17 cellular contexts compared by ENCODE assay signal in the genomic region with DNA sequence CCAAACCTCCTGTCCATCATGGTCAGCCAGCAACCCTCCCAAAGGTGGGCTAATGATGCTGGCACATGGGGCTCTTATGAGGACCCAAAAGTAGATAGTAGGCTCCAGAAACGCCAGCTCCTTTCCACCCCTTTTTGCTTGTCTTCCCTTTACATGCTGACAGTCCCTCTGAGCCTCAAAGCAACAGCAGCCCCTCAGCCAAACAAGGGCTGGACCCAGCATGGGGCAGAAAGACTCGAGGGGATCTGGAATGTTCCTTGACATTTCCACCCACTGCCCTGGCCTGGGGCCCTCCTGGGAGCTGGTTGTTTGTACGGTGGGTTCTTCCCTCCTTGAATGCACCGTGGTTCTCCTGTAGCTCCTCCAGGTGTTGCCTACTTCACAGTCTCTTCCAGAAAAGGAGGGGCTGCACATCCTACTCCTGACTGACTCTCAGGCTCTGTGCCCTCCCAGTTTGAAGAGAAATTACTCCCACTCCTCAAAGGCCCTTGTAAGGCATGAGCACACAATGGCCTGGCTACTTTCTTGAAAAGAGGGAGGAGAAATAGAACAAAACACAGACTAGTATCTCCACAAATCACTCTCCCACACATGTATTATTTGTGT. TPM values are rescaled to one million over a fixed set of nuclear protein-coding genes. Genes with fewer than 3 reads are reported as not detected.
DNase-seq lines count a peak whose midpoint lies in the region; ATAC-seq and TF ChIP-seq lines count a peak whose summit lies in the region.
"Had no signal": no experiment of that assay in that cellular context is flagged by ENCODE, and none has a peak within 500 bp of the region (broad histone marks: within the 10 kb centered on the region; RNA-seq: fewer than 3 reads in every experiment).

No MANE protein-coding gene starts in this region.

- no peak overlapping the region for H3K9ac ChIP-seq in mammary epithelial cell (ENCODE audit: insufficient read depth, low read length)
- H3K9ac ChIP-seq in neuronal stem cell (ENCODE audit: low read depth, low read length, poor library complexity), result no peak overlapping the region

- H3K27me3 ChIP-seq in mammary epithelial cell (ENCODE audit: insufficient read depth, low read length) (no peaks in the 10 kb centered on the region), hepatocyte (no peaks in the 10 kb centered on the region), neuronal stem cell (ENCODE audit: control insufficient read depth in 3 of 3, insufficient read depth in 3 of 3, low read depth in 1 of 3, low read length in 3 of 3) (peaks cover 0 to 8% (median 3%) of the 10 kb centered on the region in 3 experiments), SJCRH30 (no peaks in the 10 kb centered on the region)

- no peak for ATAC-seq in naive thymus-derived CD8-positive, alpha-beta T cell
- ATAC-seq: CD8-positive, alpha-beta T cell; GM23338 had no signal

- in situ Hi-C loops in mammary epithelial cell (cut with MboI; ENCODE audit: low sequenced_read_pairs in 2 of 2), result no loop called here

- CTCF ChIA-PET in mammary epithelial cell (lab: Charles Lee; ENCODE audit: low non-redundant PET), result no interaction called here
- CTCF ChIA-PET in MCF 10A (lab: Yijun Ruan, JAX), result no interaction called here

- no peak overlapping the region for H3K4me3 ChIP-seq in mammary epithelial cell (replicated peaks in 1 of 3; ENCODE audit: insufficient read depth in 1 of 3, low read depth in 2 of 3, low read length in 3 of 3)
- H3K4me3 ChIP-seq in hepatocyte, result no peak overlapping the region
- H3K4me3 ChIP-seq in neuronal stem cell (ENCODE audit: low read length in 2 of 2), result no peak overlapping the region
- no peak overlapping the region for H3K4me3 ChIP-seq in SJCRH30
- H3K4me3 ChIP-seq: GM23338 had no signal

- no peak overlapping the region for H2AK5ac ChIP-seq in neuronal stem cell (ENCODE audit: low read depth, low read length)

- no peak overlapping the region for H3K18ac ChIP-seq in neuronal stem cell (ENCODE audit: low read length)

- H3K9me3 Mint-ChIP-seq in MCF 10A (ENCODE audit: unreplicated experiment), result peaks cover 2% of the 10 kb centered on the region
- H3K9me3 Mint-ChIP-seq in naive thymus-derived CD8-positive, alpha-beta T cell, result peaks cover 0 to 10% (median 3%) of the 10 kb centered on the region in 9 donors
- H3K9me3 Mint-ChIP-seq: CD8-positive, alpha-beta T cell had no signal

- TF ChIP-seq CTCF in mammary epithelial cell (conservative IDR thresholded peaks at IDR 0.05 in 1 of 2, IDR thresholded peaks at IDR 0.05 in 1 of 2; ENCODE audit: extremely low read depth in 1 of 2, insufficient read depth in 1 of 2, low read depth in 1 of 2, low read length in 2 of 2) (no peak), MCF 10A (IDR thresholded peaks at IDR 0.05; ENCODE audit: unreplicated experiment) (no peak), hepatocyte (IDR thresholded peaks at IDR 0.05; ENCODE audit: poor library complexity) (no peak)

- no peak overlapping the region for H3K4ac ChIP-seq in neuronal stem cell (ENCODE audit: low read length)

- H3K9me2 ChIP-seq in hepatocyte (replicated peaks; ENCODE audit: insufficient read depth), result no peaks in the 10 kb centered on the region

- H4K20me1 ChIP-seq in mammary epithelial cell (ENCODE audit: insufficient read depth, low read length) (no peaks in the 10 kb centered on the region), hepatocyte (ENCODE audit: insufficient read depth, poor library complexity, severe bottlenecking) (no peaks in the 10 kb centered on the region)

- no peak overlapping the region for H3K23ac ChIP-seq in neuronal stem cell (ENCODE audit: low read depth, low read length, poor library complexity)

- peaks cover 2% of the 10 kb centered on the region for H3K79me1 ChIP-seq in neuronal stem cell (ENCODE audit: low read depth, low read length)

- no peak overlapping the region for H3K27ac Mint-ChIP-seq in MCF 10A (ENCODE audit: low read depth, unreplicated experiment)
- H3K27ac Mint-ChIP-seq in naive thymus-derived CD8-positive, alpha-beta T cell, result no peak overlapping the region
- H3K27ac Mint-ChIP-seq: CD14-positive monocyte; CD8-positive, alpha-beta T cell; GM23338 had no signal

- H2BK12ac ChIP-seq in neuronal stem cell (ENCODE audit: low read length), result no peak overlapping the region

- H3K79me2 ChIP-seq in mammary epithelial cell (ENCODE audit: insufficient read depth, low read length) (no peaks in the 10 kb centered on the region), hepatocyte (no peaks in the 10 kb centered on the region)

- no peak overlapping the region for H2BK5ac ChIP-seq in neuronal stem cell (ENCODE audit: low read length)

- BruUV-seq in mammary epithelial cell (replicated peaks; lab: Mats Ljungman, UMichigan), result no TSS peak
- BruUV-seq in MCF 10A (replicated peaks; lab: Mats Ljungman, UMichigan), result no TSS peak

- H3K9me3 ChIP-seq in mammary epithelial cell (replicated peaks; ENCODE audit: insufficient read depth, low read length) (no peaks in the 10 kb centered on the region), hepatocyte (ENCODE audit: low read depth) (no peaks in the 10 kb centered on the region), neuronal stem cell (replicated peaks in 1 of 2; ENCODE audit: control insufficient read depth in 2 of 2, insufficient read depth in 1 of 2, low read depth in 1 of 2, low read length in 2 of 2) (peaks cover 0 to 7% of the 10 kb centered on the region in 2 donors), SJCRH30 (replicated peaks) (peaks cover 6% of the 10 kb centered on the region; the same call in 1 of the 2 replicates)

- H2BK15ac ChIP-seq in neuronal stem cell (ENCODE audit: low read length), result no peak overlapping the region

- H4K8ac ChIP-seq in neuronal stem cell (ENCODE audit: low read depth, low read length), result no peak overlapping the region

- H2AFZ ChIP-seq in mammary epithelial cell (ENCODE audit: low read depth, low read length) (peak overlapping the region; percentile 40), hepatocyte (no peak overlapping the region), neuronal stem cell (ENCODE audit: low read length) (peak overlapping the region; percentile 63)
- H2AFZ ChIP-seq: GM23338 had no signal

- peaks cover 7% of the 10 kb centered on the region for H3K4me1 ChIP-seq in mammary epithelial cell (ENCODE audit: insufficient read depth, low read length)
- peaks cover 8% of the 10 kb centered on the region for H3K4me1 ChIP-seq in hepatocyte (ENCODE audit: insufficient read depth)
- no peaks in the 10 kb centered on the region for H3K4me1 ChIP-seq in neuronal stem cell (ENCODE audit: control insufficient read depth in 2 of 2, insufficient read depth in 1 of 2, low read depth in 1 of 2, low read length in 2 of 2)
- no peaks in the 10 kb centered on the region for H3K4me1 ChIP-seq in SJCRH30
- H3K4me1 ChIP-seq: Caco-2 had no signal

- intact Hi-C loops in mammary epithelial cell (cut with micrococcal nuclease), result no loop called here
- intact Hi-C loops in MCF 10A (cut with micrococcal nuclease), result no loop called here

- POLR2A ChIA-PET in MCF 10A (lab: Yijun Ruan, JAX), result no interaction called here
- POLR2A ChIA-PET in naive thymus-derived CD8-positive, alpha-beta T cell (lab: Charles Lee), result no interaction called here

- H3K27ac ChIP-seq in mammary epithelial cell (ENCODE audit: insufficient read depth, low read depth, low read length) (no peak overlapping the region), hepatocyte (peak overlapping the region; percentile 73), neuronal stem cell (replicated peaks; ENCODE audit: low read length) (no peak overlapping the region), SJCRH30 (no peak overlapping the region)
- H3K27ac ChIP-seq: 22Rv1, HL-60 had no signal

- H4K91ac ChIP-seq in neuronal stem cell (ENCODE audit: low read depth, low read length, poor library complexity), result no peak overlapping the region

- no peaks in the 10 kb centered on the region for H3K36me3 Mint-ChIP-seq in MCF 10A (ENCODE audit: insufficient read depth, unreplicated experiment)
- H3K36me3 Mint-ChIP-seq in naive thymus-derived CD8-positive, alpha-beta T cell, result peaks cover 0 to 13% (median 0%) of the 10 kb centered on the region in 3 donors
- H3K36me3 Mint-ChIP-seq: CD14-positive monocyte; CD8-positive, alpha-beta T cell had no signal

- dilution Hi-C loops in mammary epithelial cell (cut with HindIII; ENCODE audit: low sequenced_read_pairs), result no loop called here

- H3K36me3 ChIP-seq in mammary epithelial cell (ENCODE audit: insufficient read depth, low read length), result no peaks in the 10 kb centered on the region
- no peaks in the 10 kb centered on the region for H3K36me3 ChIP-seq in hepatocyte (replicated peaks; ENCODE audit: insufficient read depth, low read depth)
- no peaks in the 10 kb centered on the region for H3K36me3 ChIP-seq in neuronal stem cell (replicated peaks in 1 of 2; ENCODE audit: control insufficient read depth in 2 of 2, insufficient read depth in 2 of 2, low read length in 2 of 2)
- H3K36me3 ChIP-seq in SJCRH30, result no peaks in the 10 kb centered on the region

- H2BK120ac ChIP-seq in neuronal stem cell (ENCODE audit: low read depth, low read length), result no peak overlapping the region

- 0% methylated on average over 4 of the region's 4 CpGs for WGBS in mammary epithelial cell (ENCODE audit: low coverage, missing lambda C conversion rate)
- WGBS in hepatocyte (ENCODE audit: low lambda C conversion rate, missing lambda C conversion rate), result 59% methylated on average over 4 of the region's 4 CpGs
- no CpG with 5 or more reads among the region's 4 CpGs for WGBS in neuronal stem cell (ENCODE audit: extremely low coverage in 2 of 2, insufficient read length in 2 of 2, insufficient replicate concordance in 1 of 2), 2 donors

- H3K4me2 ChIP-seq in mammary epithelial cell (ENCODE audit: insufficient read depth, low read depth, low read length) (no peak overlapping the region), hepatocyte (peak overlapping the region; percentile 51), neuronal stem cell (ENCODE audit: insufficient read depth, low read length, poor library complexity, severe bottlenecking) (no peak overlapping the region)
- H3K4me2 ChIP-seq: GM23338 had no signal

- no peak for DNase-seq in mammary epithelial cell
- DNase-seq in MCF 10A (ENCODE audit: unreplicated experiment), result no peak
- DNase-seq in hepatocyte (ENCODE audit: low spot score), result no peak
- DNase-seq in neuronal stem cell (ENCODE audit: low spot score), result no peak
- no peak for DNase-seq in SJCRH30
- no peak for DNase-seq in activated naive CD4-positive, alpha-beta T cell treated with anti-CD3 and anti-CD28 coated beads, Interleukin-2, amount 50 U/mL, for 16 hours
- no peak for DNase-seq in naive thymus-derived CD8-positive, alpha-beta T cell
- DNase-seq: Caco-2; CD8-positive, alpha-beta T cell; DMS53; H7 had no signal

- no peak overlapping the region for H3K4me3 Mint-ChIP-seq in MCF 10A (ENCODE audit: unreplicated experiment)
- no peak overlapping the region for H3K4me3 Mint-ChIP-seq in naive thymus-derived CD8-positive, alpha-beta T cell
- H3K4me3 Mint-ChIP-seq: CD14-positive monocyte; CD8-positive, alpha-beta T cell; GM23338 had no signal

- no peaks in the 10 kb centered on the region for H3K4me1 Mint-ChIP-seq in MCF 10A (ENCODE audit: insufficient read depth, unreplicated experiment)
- no peaks in the 10 kb centered on the region for H3K4me1 Mint-ChIP-seq in naive thymus-derived CD8-positive, alpha-beta T cell
- H3K4me1 Mint-ChIP-seq: CD14-positive monocyte, GM23338 had no signal

- H3K14ac ChIP-seq in neuronal stem cell (ENCODE audit: low read length), result no peak overlapping the region

- no peaks in the 10 kb centered on the region for H3K27me3 Mint-ChIP-seq in MCF 10A (ENCODE audit: insufficient read depth, unreplicated experiment)
- H3K27me3 Mint-ChIP-seq in naive thymus-derived CD8-positive, alpha-beta T cell, result peaks cover 0 to 13% (median 4%) of the 10 kb centered on the region in 5 donors

RNA-seq across cellular contexts. Expression of gene NUDCD3, which starts 21.5 kb away (rescaled TPM):
- total RNA-seq in mammary epithelial cell, result 100 to 1,000 TPM in 1 of 2 donors, 10 to 100 TPM in 1; 77.2 to 122 TPM
- polyA plus RNA-seq in mammary epithelial cell, result 48.3 TPM
- polyA minus RNA-seq in mammary epithelial cell, result 154 TPM
- 85.5 and 87.7 TPM in 2 replicates for total RNA-seq in MCF 10A (2022)
- 35.1 and 60.8 TPM in 2 replicates for total RNA-seq in hepatocyte
- polyA plus RNA-seq in hepatocyte, result 42.6 and 54.7 TPM in 2 replicates
- polyA plus RNA-seq in neuronal stem cell (2013, experiment 1 of 2), result 37.7 TPM
- 37.7 TPM for polyA plus RNA-seq in neuronal stem cell (2013, experiment 2 of 2)
- total RNA-seq in SJCRH30 (2014; rRNA removed; shearing (Covaris generic)), result 57.6 and 60.2 TPM in 2 replicates
- total RNA-seq in naive thymus-derived CD8-positive, alpha-beta T cell, result 100 to 1,000 TPM; 111 to 118 TPM
- polyA plus RNA-seq in naive thymus-derived CD8-positive, alpha-beta T cell, result 10 to 100 TPM; 54.6 to 69.4 (median 59.6) TPM

RNA-seq across cellular contexts. Expression of gene NPC1L1, which starts 29.2 kb away (rescaled TPM):
- not detected for total RNA-seq in mammary epithelial cell
- polyA plus RNA-seq in mammary epithelial cell, result not detected
- not detected for polyA minus RNA-seq in mammary epithelial cell
- total RNA-seq in MCF 10A (2022), result 0.07 TPM in 1 of 2 replicates, not detected in the other
- total RNA-seq in hepatocyte, result 14.8 and 20.6 TPM in 2 replicates
- polyA plus RNA-seq in hepatocyte, result 25.3 and 25.8 TPM in 2 replicates
- 0.14 TPM for polyA plus RNA-seq in neuronal stem cell (2013, experiment 1 of 2)
- polyA plus RNA-seq in neuronal stem cell (2013, experiment 2 of 2), result 0.15 TPM
- total RNA-seq in SJCRH30 (2014; rRNA removed; shearing (Covaris generic)), result not detected in 2 replicates
- under 1 TPM; 0.13 to 0.16 TPM for total RNA-seq in naive thymus-derived CD8-positive, alpha-beta T cell
- not detected for polyA plus RNA-seq in naive thymus-derived CD8-positive, alpha-beta T cell
- total RNA-seq: A673, GM23338, H7 had no signal
- polyA plus RNA-seq: BJ, CD14-positive monocyte had no signal

Comparison
In these comparisons a context has a peak if more than half of its experiments do, and no peak if none do; other contexts are left out.
1. RNA of gene NPC1L1, which starts 29.2 kb away (total RNA-seq): 14.8 to 20.6 TPM in hepatocyte; 0.13 to 0.16 TPM in naive thymus-derived CD8-positive, alpha-beta T cell, 0.07 TPM in MCF 10A, not detected in mammary epithelial cell and not detected in SJCRH30; every median in the first group is over 10 times any median in the second.